ENCODE assay signal across 20 cellular contexts in the genomic region with DNA sequence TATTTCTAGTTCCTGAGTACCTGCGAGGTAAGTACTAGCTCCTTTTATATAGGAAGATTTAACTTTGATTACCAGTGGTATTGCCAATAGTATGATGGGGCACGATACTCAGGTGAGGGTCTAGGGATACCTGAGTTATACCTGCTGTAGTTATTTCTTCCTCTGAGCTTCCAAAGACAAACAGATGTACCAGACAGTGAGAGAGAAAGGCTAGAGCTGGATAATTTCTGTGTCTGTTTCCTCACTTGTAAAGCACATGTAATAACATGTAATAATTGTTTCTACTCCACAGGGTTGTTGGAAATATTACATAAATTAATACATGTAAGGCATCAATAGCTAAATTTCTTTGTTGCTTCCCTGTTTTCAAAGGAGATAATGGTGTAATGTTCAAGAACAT. TPM values are rescaled to one million over a fixed set of nuclear protein-coding genes. Genes with fewer than 3 reads are reported as not detected.
DNase-seq lines count a peak whose midpoint lies in the region; ATAC-seq and TF ChIP-seq lines count a peak whose summit lies in the region.
"Had no signal": no experiment of that assay in that cellular context is flagged by ENCODE, and none has a peak within 500 bp of the region (broad histone marks: within the 10 kb centered on the region; RNA-seq: fewer than 3 reads in every experiment).

No MANE protein-coding gene starts in this region.

- DNase-seq in brain microvascular endothelial cell (no peak), psoas muscle (no peak), transverse colon (no peak), retina (no peak)
- DNase-seq: CD4-positive, CD25-positive, alpha-beta regulatory T cell; COR-L47; DMS79; H9; NCI-H1436 treated with DMSO at 0.1 percent for 48 hours; NCI-H1930; NCI-H226; NCI-H748 treated with DMSO at 0.1 percent for 48 hours had no signal

- H3K9me3 ChIP-seq in psoas muscle, result no peaks in the 10 kb centered on the region
- no peaks in the 10 kb centered on the region for H3K9me3 ChIP-seq in transverse colon

- intact Hi-C loops in psoas muscle (cut with DNase I) (loop anchor here in 1 of 2 donors (5.0 kb wide), 1 partner anchor 40 kb away; no protein-coding TSS in a partner anchor), transverse colon (cut with DNase I; ENCODE audit: low total_unique reads) (no loop called here)

- TF ChIP-seq EP300 in transverse colon (IDR thresholded peaks at IDR 0.05; ENCODE audit: low read depth), result no peak

- TF ChIP-seq CTCF in VCaP (conservative IDR thresholded peaks at IDR 0.05) (no peak), brain microvascular endothelial cell (IDR thresholded peaks at IDR 0.05; ENCODE audit: low read depth, low read length, missing control alignments) (no peak), psoas muscle (IDR thresholded peaks at IDR 0.05) (no peak), transverse colon (IDR thresholded peaks at IDR 0.05) (no peak)

- TF ChIP-seq POLR2A in transverse colon (IDR thresholded peaks at IDR 0.05), result no peak

- 70 to 81% (median 80%) methylated on average over 2 of the region's 2 CpGs for WGBS in psoas muscle, 3 donors
- WGBS in transverse colon (ENCODE audit: low coverage in 1 of 2), 2 donors, result 79 to 84% methylated on average over 2 of the region's 2 CpGs

- no peaks in the 10 kb centered on the region for H3K27me3 ChIP-seq in brain microvascular endothelial cell (replicated peaks)
- H3K27me3 ChIP-seq in psoas muscle (ENCODE audit: insufficient read depth in 3 of 3, low read length in 2 of 3), result no peaks in the 10 kb centered on the region
- no peaks in the 10 kb centered on the region for H3K27me3 ChIP-seq in transverse colon

- H3K4me1 ChIP-seq in psoas muscle, result peaks cover 34% of the 10 kb centered on the region
- no peaks in the 10 kb centered on the region for H3K4me1 ChIP-seq in transverse colon

- H3K27ac ChIP-seq in VCaP, result peak overlapping the region; percentile 78
- peak overlapping the region; percentile 58 for H3K27ac ChIP-seq in brain microvascular endothelial cell
- H3K27ac ChIP-seq in psoas muscle, result peak overlapping the region; percentile 47
- peak overlapping the region; percentile 2 to 59 (median 38) for H3K27ac ChIP-seq in transverse colon
- H3K27ac ChIP-seq: HL-60, RWPE1 had no signal

- in situ Hi-C loops in brain microvascular endothelial cell (cut with HindIII; ENCODE audit: low pct_ligation_motif_present, low sequenced_read_pairs) (no loop called here), transverse colon (cut with MboI; ENCODE audit: low pct_ligation_motif_present in 1 of 4, low pct_unique_long_range_greater_than_20kb in 1 of 4, low sequenced_read_pairs in 3 of 4) (no loop called here)

- ATAC-seq in psoas muscle (no peak), GM19023 (IDR thresholded peaks at IDR 0.05; ENCODE audit: unreplicated experiment) (no peak), HG02884 (IDR thresholded peaks at IDR 0.05; ENCODE audit: unreplicated experiment) (no peak)
- ATAC-seq: GM12878, HepG2 had no signal

- H3K4me3 ChIP-seq in brain microvascular endothelial cell (ENCODE audit: low read depth, low read length) (no peak overlapping the region), psoas muscle (peak overlapping the region; percentile 15), transverse colon (no peak overlapping the region)
- H3K4me3 ChIP-seq: GM12878 had no signal

- H3K36me3 ChIP-seq in brain microvascular endothelial cell (replicated peaks) (no peaks in the 10 kb centered on the region), psoas muscle (ENCODE audit: insufficient read depth in 1 of 2, low read depth in 1 of 2) (peaks cover 0 to 5% of the 10 kb centered on the region in 2 donors), transverse colon (no peaks in the 10 kb centered on the region)

RNA-seq across cellular contexts. Expression of a gene that starts 53.7 kb away (rescaled TPM):
- 10 to 100 TPM; 12.0 to 39.2 (median 23.1) TPM for total RNA-seq in psoas muscle
- 10 to 100 TPM in 1 of 3 donors, 1 to 10 TPM in 1, under 1 TPM in 1; 0.90 to 11.7 (median 4.9) TPM for polyA plus RNA-seq in psoas muscle
- total RNA-seq in transverse colon, result 10 to 100 TPM in 3 of 4 donors, 1 to 10 TPM in 1; 4.4 to 20.2 (median 14.0) TPM
- total RNA-seq: HT-29 had no signal
